ENCODE assay signal across 8 cellular contexts in the genomic region with DNA sequence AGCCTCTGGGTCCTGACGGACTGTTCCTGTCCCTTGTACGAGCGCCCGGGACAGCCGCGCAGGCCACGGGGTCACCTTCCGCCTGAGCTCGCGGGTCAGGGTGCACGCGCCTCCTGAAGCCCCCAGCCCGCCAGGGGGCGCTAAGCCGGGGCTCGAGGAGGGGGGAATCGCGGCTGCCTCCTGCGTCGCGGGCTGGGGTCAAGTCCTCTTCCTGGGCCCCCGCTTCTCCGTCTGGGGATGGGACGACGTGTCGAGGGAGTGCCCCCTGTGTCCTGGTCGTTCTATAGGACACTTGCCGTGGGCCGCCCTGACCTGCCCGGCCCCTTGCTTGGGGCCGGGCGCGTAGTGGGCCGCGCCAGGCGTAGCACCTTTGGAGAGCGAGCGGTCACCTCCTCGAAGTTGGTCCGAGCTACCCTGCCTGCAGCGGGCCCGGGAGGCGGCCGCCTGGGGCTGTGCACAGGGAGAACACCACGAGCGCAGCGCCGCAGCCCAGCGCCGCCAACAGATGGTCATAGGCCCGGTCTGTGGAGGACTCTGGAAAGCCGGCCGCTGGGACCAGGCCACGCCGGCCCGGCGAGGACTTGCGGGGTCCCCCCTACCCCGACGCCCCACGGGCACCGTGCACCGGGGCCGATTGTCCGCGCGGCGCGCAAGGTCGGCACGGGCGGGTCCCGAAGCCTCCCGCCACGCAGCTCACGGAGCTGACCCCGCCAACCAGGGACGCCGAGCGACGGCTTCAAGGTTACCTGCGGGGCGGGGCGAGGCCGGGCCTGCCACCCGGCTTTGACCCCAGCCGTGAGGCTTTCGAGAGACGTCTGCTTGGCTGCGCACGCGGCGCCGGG. TPM values are rescaled to one million over a fixed set of nuclear protein-coding genes. Genes with fewer than 3 reads are reported as not detected.
DNase-seq lines count a peak whose midpoint lies in the region; ATAC-seq and TF ChIP-seq lines count a peak whose summit lies in the region.

No MANE protein-coding gene starts in this region.

- peaks cover 32% of the 10 kb centered on the region for H3K27me3 Mint-ChIP-seq in osteocyte (ENCODE audit: unreplicated experiment)

- H2AFZ ChIP-seq in DND-41 (ENCODE audit: low read depth, low read length) = no peak overlapping the region

- H3K4me2 ChIP-seq in DND-41 (ENCODE audit: insufficient read depth, low read length) = no peak overlapping the region

- H4K20me1 ChIP-seq in DND-41 (ENCODE audit: insufficient read depth, low read length) = peaks cover 14% of the 10 kb centered on the region

- TF ChIP-seq CTCF in DND-41 (IDR thresholded peaks at IDR 0.05; ENCODE audit: borderline replicate concordance, extremely low read depth, low read length, poor library complexity, severe bottlenecking) = peak; percentile 54
- TF ChIP-seq CTCF in osteocyte (IDR thresholded peaks at IDR 0.05) = peak; percentile 93
- TF ChIP-seq CTCF in thoracic aorta (IDR thresholded peaks at IDR 0.05) = peak; percentile 83

- H3K27ac ChIP-seq in DND-41 (ENCODE audit: low read length) (no peak overlapping the region), HUES64 (ENCODE audit: low read depth, low read length) (no peak overlapping the region), thoracic aorta (no peak overlapping the region)

- H3K9me3 Mint-ChIP-seq in osteocyte (ENCODE audit: unreplicated experiment) = no peaks in the 10 kb centered on the region

- H3K9ac ChIP-seq in DND-41 (ENCODE audit: low read depth, low read length) (no peak overlapping the region), HUES64 (ENCODE audit: low read depth, low read length) (no peak overlapping the region)

- H3K4me1 Mint-ChIP-seq in osteocyte (ENCODE audit: unreplicated experiment) = peaks cover 22% of the 10 kb centered on the region

- H3K27me3 ChIP-seq in DND-41 (ENCODE audit: insufficient read depth, low read length, poor library complexity) (peaks cover 12% of the 10 kb centered on the region), HUES64 (ENCODE audit: insufficient read depth, low read length) (peaks cover 94% of the 10 kb centered on the region), thoracic aorta (replicated peaks; ENCODE audit: insufficient read depth) (no peaks in the 10 kb centered on the region)

- peak; percentile 21 for DNase-seq in DND-41
- peak; percentile 50 for DNase-seq in SHP77 treated with DMSO at 0.1 percent for 48 hours (lab: John Stamatoyannopoulos, UW)
- peak; percentile 63 for DNase-seq in activated gamma-delta T cell treated with anti-CD3 and anti-CD28 coated beads, Interleukin-2, amount 50 U/mL, for 16 hours (ENCODE audit: low read depth)
- DNase-seq in glomerular visceral epithelial cell (ENCODE audit: extremely low spot score) = peak; percentile 48
- peak; percentile 89 for DNase-seq in osteocyte (ENCODE audit: extremely low spot score, unreplicated experiment)
- DNase-seq in thoracic aorta (ENCODE audit: low spot score) = no peak

- H3K4me3 ChIP-seq in DND-41 (ENCODE audit: low read depth in 1 of 2, low read length in 2 of 2) (no peak overlapping the region), HUES64 (ENCODE audit: low read length) (peak overlapping the region; percentile 57), thoracic aorta (peak overlapping the region; percentile 72)

- H3K36me3 ChIP-seq in DND-41 (ENCODE audit: insufficient read depth, low read length) (no peaks in the 10 kb centered on the region), HUES64 (ENCODE audit: insufficient read depth, low read length) (no peaks in the 10 kb centered on the region), thoracic aorta (no peaks in the 10 kb centered on the region)

- H3K4me1 ChIP-seq in DND-41 (ENCODE audit: insufficient read depth, low read length) (peaks cover 10% of the 10 kb centered on the region), HUES64 (ENCODE audit: insufficient read depth, low read length) (peaks cover 21% of the 10 kb centered on the region; the same call in 1 of the 2 replicates), thoracic aorta (ENCODE audit: control insufficient read depth in 1 of 2, low read depth in 2 of 2) (peaks cover 14 to 44% of the 10 kb centered on the region in 2 donors)

- under 1% methylated on average over 94 of the region's 94 CpGs for WGBS in HUES64

- ATAC-seq in DND-41 (ENCODE audit: insufficient read depth, low read depth) (peak; percentile 46; the same call in 2 of the 3 replicates), thoracic aorta (ENCODE audit: insufficient number of reproducible peaks, low FRiP score, low read depth) (peak; percentile 37), GM21737 (IDR thresholded peaks at IDR 0.05; ENCODE audit: unreplicated experiment) (no peak)

- no peaks in the 10 kb centered on the region for H3K79me2 ChIP-seq in DND-41 (ENCODE audit: insufficient read depth, low read length)

- H3K9me3 ChIP-seq in DND-41 (ENCODE audit: insufficient read depth, low read length, severe bottlenecking) (no peaks in the 10 kb centered on the region), HUES64 (ENCODE audit: insufficient read depth, low read depth, low read length) (no peaks in the 10 kb centered on the region), thoracic aorta (no peaks in the 10 kb centered on the region)

- H3K27ac Mint-ChIP-seq in osteocyte (ENCODE audit: unreplicated experiment) = no peak overlapping the region

- H3K36me3 Mint-ChIP-seq in osteocyte (ENCODE audit: unreplicated experiment) = no peaks in the 10 kb centered on the region

- H3K4me3 Mint-ChIP-seq in osteocyte (ENCODE audit: unreplicated experiment) = peak overlapping the region; percentile 76

RNA-seq across cellular contexts. Expression of gene WNT11, which starts 2.7 kb away (rescaled TPM):
- polyA plus RNA-seq in HUES64 (2013, experiment 1 of 2) = not detected
- 0.19 TPM for polyA plus RNA-seq in HUES64 (2013, experiment 2 of 2)
- total RNA-seq in osteocyte (3.2 and 4.1 TPM in 2 replicates), thoracic aorta (10 to 100 TPM; 12.0 to 35.1 TPM)

Comparison
In these comparisons a context has a peak if more than half of its experiments do, and no peak if none do; other contexts are left out.
1. H3K4me3 ChIP-seq: peak in HUES64 (single experiment) and thoracic aorta (single experiment); none in DND-41 (0 of 2).
2. Peak in every context shown above with its lines, with median percentiles within 50 percentile points of each other: CTCF ChIP-seq.